ENCODE assay signal across 13 cellular contexts in genomic region chr16:46573008-46573833, GRCh38. TPM values are rescaled to one million over a fixed set of nuclear protein-coding genes. Genes with fewer than 3 reads are reported as not detected.
DNase-seq lines count a peak whose midpoint lies in the region; ATAC-seq and TF ChIP-seq lines count a peak whose summit lies in the region.
"Had no signal": no experiment of that assay in that cellular context is flagged by ENCODE, and none has a peak within 500 bp of the region (broad histone marks: within the 10 kb centered on the region; RNA-seq: fewer than 3 reads in every experiment).

No MANE protein-coding gene starts in this region.

- H3K4me1 ChIP-seq in ES-I3 (ENCODE audit: insufficient read depth, low read length), result peaks cover 4% of the 10 kb centered on the region; the same call in 1 of the 2 replicates
- no peaks in the 10 kb centered on the region for H3K4me1 ChIP-seq in naive thymus-derived CD4-positive, alpha-beta T cell (ENCODE audit: control insufficient read depth in 2 of 2, insufficient read depth in 2 of 2, low read length in 2 of 2)
- H3K4me1 ChIP-seq: adrenal gland, prostate gland had no signal

- in situ Hi-C loops in astrocyte of the spinal cord (cut with HindIII; ENCODE audit: low sequenced_read_pairs), result no loop called here

- H3K4me3 Mint-ChIP-seq in naive thymus-derived CD4-positive, alpha-beta T cell, result no peak overlapping the region

- H3K36me3 ChIP-seq in ES-I3 (ENCODE audit: insufficient read depth, low read length), result no peaks in the 10 kb centered on the region
- no peaks in the 10 kb centered on the region for H3K36me3 ChIP-seq in naive thymus-derived CD4-positive, alpha-beta T cell (ENCODE audit: control insufficient read depth in 2 of 3, insufficient read depth in 3 of 3, low read length in 3 of 3)
- H3K36me3 ChIP-seq: adrenal gland, prostate gland had no signal

- peaks cover 0 to 9% (median 0%) of the 10 kb centered on the region in 5 donors for H3K27me3 Mint-ChIP-seq in naive thymus-derived CD4-positive, alpha-beta T cell

- H3K27ac Mint-ChIP-seq in naive thymus-derived CD4-positive, alpha-beta T cell, result no peak overlapping the region

- H3K36me3 Mint-ChIP-seq in naive thymus-derived CD4-positive, alpha-beta T cell, result peaks cover 0 to 2% (median 0%) of the 10 kb centered on the region in 5 donors

- POLR2A ChIA-PET in naive thymus-derived CD4-positive, alpha-beta T cell (lab: Charles Lee), result no interaction called here

- DNase-seq in LHCN-M2 (ENCODE audit: low read depth) (peak; percentile 44), astrocyte of the spinal cord (ENCODE audit: low read depth, low spot score) (peak; percentile 17), OCI-M2 (lab: John Stamatoyannopoulos, UW; ENCODE audit: unreplicated experiment) (no peak), medulla oblongata (ENCODE audit: extremely low spot score) (no peak), NCI-H748 treated with DMSO at 0.1 percent for 48 hours (lab: John Stamatoyannopoulos, UW) (no peak)
- DNase-seq in naive thymus-derived CD4-positive, alpha-beta T cell, result no peak
- DNase-seq in activated naive CD4-positive, alpha-beta T cell treated with anti-CD3 and anti-CD28 coated beads, Interleukin-2, amount 50 U/mL, for 16 hours, result no peak
- DNase-seq: adrenal gland, NCI-H446 treated with DMSO at 0.1 percent for 48 hours had no signal

- no peak overlapping the region for H3K27ac ChIP-seq in naive thymus-derived CD4-positive, alpha-beta T cell (ENCODE audit: low read depth, low read length)
- H3K27ac ChIP-seq: adrenal gland, hepatocyte, prostate gland had no signal

- peaks cover 0 to 2% (median 0%) of the 10 kb centered on the region in 7 donors for H3K4me1 Mint-ChIP-seq in naive thymus-derived CD4-positive, alpha-beta T cell

- no peaks in the 10 kb centered on the region for H3K27me3 ChIP-seq in naive thymus-derived CD4-positive, alpha-beta T cell (ENCODE audit: control insufficient read depth in 2 of 2, insufficient read depth in 2 of 2, low read length in 2 of 2)
- H3K27me3 ChIP-seq: adrenal gland, hepatocyte had no signal

- CTCF ChIA-PET in naive thymus-derived CD4-positive, alpha-beta T cell (lab: Charles Lee), result no interaction called here

- peak overlapping the region; percentile 31; the same call in 1 of the 2 replicates for H3K9ac ChIP-seq in ES-I3 (ENCODE audit: low read depth, low read length)

- intact Hi-C loops in naive thymus-derived CD4-positive, alpha-beta T cell (cut with micrococcal nuclease), result no loop called here

- peak; percentile 20 for ATAC-seq in naive thymus-derived CD4-positive, alpha-beta T cell
- ATAC-seq: activated CD4-positive, CD25-positive, alpha-beta regulatory T cell treated with anti-CD3 and anti-CD28 coated beads, Interleukin-2, amount 50 U/mL, for 24 hours had no signal

- no peak for TF ChIP-seq CTCF in astrocyte of the spinal cord (IDR thresholded peaks at IDR 0.05; ENCODE audit: low read depth, low read length)

- peaks cover 0 to 1% (median 0%) of the 10 kb centered on the region in 11 donors for H3K9me3 Mint-ChIP-seq in naive thymus-derived CD4-positive, alpha-beta T cell

- H3K9me3 ChIP-seq in ES-I3 (ENCODE audit: control insufficient read depth, insufficient read depth, low read length), result no peaks in the 10 kb centered on the region
- H3K9me3 ChIP-seq in naive thymus-derived CD4-positive, alpha-beta T cell (ENCODE audit: control insufficient read depth in 2 of 3, low read length in 3 of 3), result no peaks in the 10 kb centered on the region
- H3K9me3 ChIP-seq: adrenal gland, prostate gland had no signal

- no peak overlapping the region for H3K4me3 ChIP-seq in astrocyte of the spinal cord (ENCODE audit: low read depth, low read length)
- no peak overlapping the region for H3K4me3 ChIP-seq in naive thymus-derived CD4-positive, alpha-beta T cell (ENCODE audit: low read length)
- H3K4me3 ChIP-seq: adrenal gland, hepatocyte, prostate gland had no signal

RNA-seq across cellular contexts. Expression of gene SHCBP1, which starts 48.0 kb away (rescaled TPM):
- 59.4 and 67.0 TPM in 2 replicates for total RNA-seq in LHCN-M2 (2014; rRNA removed)
- 29.7 TPM for polyA plus RNA-seq in LHCN-M2 (2012)
- 10 to 100 TPM in 1 of 5 experiments, 1 to 10 TPM in 2, under 1 TPM in 2; 0.32 to 37.8 (median 1.1) TPM for total RNA-seq in naive thymus-derived CD4-positive, alpha-beta T cell
- under 1 TPM in 1 of 2 donors, not detected in 1; 0.07 TPM for polyA plus RNA-seq in naive thymus-derived CD4-positive, alpha-beta T cell

Comparison
In these comparisons a context has a peak if more than half of its experiments do, and no peak if none do; other contexts are left out.
1. DNase-seq: peak in LHCN-M2 (single experiment) and astrocyte of the spinal cord (single experiment); none in naive thymus-derived CD4-positive, alpha-beta T cell (0 of 9), OCI-M2 (single experiment), medulla oblongata (single experiment), NCI-H748 treated with DMSO at 0.1 percent for 48 hours (single experiment) and activated naive CD4-positive, alpha-beta T cell treated with anti-CD3 and anti-CD28 coated beads, Interleukin-2, amount 50 U/mL, for 16 hours (single experiment).